Comparison of ENCODE assay signal across 8 cellular contexts in the genomic region with DNA sequence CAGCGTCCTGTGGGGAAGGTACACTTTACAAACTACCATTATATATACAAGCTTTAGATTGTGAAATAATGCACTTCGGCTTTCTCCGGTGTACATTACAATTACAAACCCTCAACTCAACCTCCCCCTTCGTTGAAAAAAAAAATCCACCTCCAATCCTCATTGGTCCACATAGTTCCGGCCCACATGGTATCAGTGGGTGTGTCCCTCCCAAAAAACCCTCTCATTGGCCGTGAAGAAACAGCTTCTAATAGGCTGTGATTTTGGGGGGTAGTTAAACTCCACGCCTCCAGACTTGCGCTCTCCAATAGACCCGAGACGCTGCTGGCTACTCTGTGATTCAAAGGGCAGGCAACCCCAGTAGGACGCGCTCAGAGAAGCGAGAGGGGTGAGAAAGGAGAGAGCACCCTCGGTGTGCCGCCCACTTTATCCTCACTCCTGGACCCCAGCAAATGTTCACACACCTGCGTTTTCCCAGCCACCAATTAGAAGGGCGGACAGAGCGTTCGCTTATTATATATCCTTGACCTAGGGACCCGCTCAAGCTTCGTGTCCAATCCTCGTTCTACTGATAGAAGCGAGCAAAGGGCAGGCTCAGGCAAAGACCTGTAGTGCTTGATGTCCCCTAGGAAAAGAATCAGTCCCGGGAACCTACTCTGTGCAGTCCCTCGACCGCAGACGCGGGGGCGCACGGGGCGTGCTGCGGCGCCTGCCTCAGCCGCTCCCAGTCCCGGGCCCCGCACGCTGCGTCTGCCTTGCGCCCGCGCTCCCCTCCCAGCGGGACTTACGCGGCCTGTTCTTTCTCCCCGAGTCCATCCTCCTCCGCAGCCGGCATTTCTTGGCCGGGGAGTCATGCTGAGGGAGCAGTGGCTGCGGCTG. TPM values are rescaled to one million over a fixed set of nuclear protein-coding genes. Genes with fewer than 3 reads are reported as not detected.
DNase-seq lines count a peak whose midpoint lies in the region; ATAC-seq and TF ChIP-seq lines count a peak whose summit lies in the region.

No MANE protein-coding gene starts in this region.

- H3K9me3 ChIP-seq in iPS DF 6.9 (ENCODE audit: control insufficient read depth, insufficient read depth, low read length) (no peaks in the 10 kb centered on the region), gastrocnemius medialis (no peaks in the 10 kb centered on the region)

- intact Hi-C loops in gastrocnemius medialis (cut with DNase I; ENCODE audit: low total_unique reads), result loop anchor here (10.0 kb wide), 1 partner anchor 1941 kb away; no protein-coding TSS in a partner anchor

- in situ Hi-C loops in brain microvascular endothelial cell (cut with HindIII; ENCODE audit: low pct_ligation_motif_present, low sequenced_read_pairs) (no loop called here), gastrocnemius medialis (cut with MboI; ENCODE audit: low sequenced_read_pairs in 4 of 4) (loop anchor here in 1 of 4 donors (10.0 kb wide), 1 partner anchor 61 kb away; a partner anchor contains a TSS)

- TF ChIP-seq CTCF in brain microvascular endothelial cell (IDR thresholded peaks at IDR 0.05; ENCODE audit: low read depth, low read length, missing control alignments) (no peak), gastrocnemius medialis (IDR thresholded peaks at IDR 0.05 in 4 of 5, conservative IDR thresholded peaks at IDR 0.05 in 1 of 5) (no peak)

- H3K27ac ChIP-seq in brain microvascular endothelial cell (peak overlapping the region; percentile 81), iPS DF 6.9 (ENCODE audit: low read length) (no peak overlapping the region), gastrocnemius medialis (peak overlapping the region; percentile 93 to 98 (median 96))

- H3K36me3 ChIP-seq in brain microvascular endothelial cell (replicated peaks), result no peaks in the 10 kb centered on the region
- H3K36me3 ChIP-seq in iPS DF 6.9 (ENCODE audit: control insufficient read depth, insufficient read depth, low read length), result no peaks in the 10 kb centered on the region
- H3K36me3 ChIP-seq in gastrocnemius medialis, result no peaks in the 10 kb centered on the region

- ATAC-seq in HG02973 (IDR thresholded peaks at IDR 0.05; ENCODE audit: unreplicated experiment) (peak; percentile 88), gastrocnemius medialis (peak; percentile 77 to 78)

- H3K27me3 ChIP-seq in brain microvascular endothelial cell (replicated peaks) (no peaks in the 10 kb centered on the region), iPS DF 6.9 (ENCODE audit: control insufficient read depth, insufficient read depth, low read length) (no peaks in the 10 kb centered on the region), gastrocnemius medialis (no peaks in the 10 kb centered on the region)

- DNase-seq in NK-92 treated with Interleukin-12 subunit alpha and Interleukin-12 subunit beta, amount 100 ng/mL, for 24 hours (lab: John Stamatoyannopoulos, UW), result peak; percentile 66
- DNase-seq in NK-92 (lab: John Stamatoyannopoulos, UW; ENCODE audit: unreplicated experiment) (no peak), NCI-H1930 (lab: John Stamatoyannopoulos, UW) (peak; percentile 59 to 63), T1000 (lab: John Stamatoyannopoulos, UW) (peak; percentile 79), brain microvascular endothelial cell (peak; percentile 96), iPS DF 6.9 (ENCODE audit: low read depth, low spot score) (peak; percentile 94), gastrocnemius medialis (peak; percentile 89 to 91)

- WGBS in iPS DF 6.9 (ENCODE audit: insufficient coverage, insufficient read length), result no CpG with 5 or more reads among the region's 49 CpGs

- peak; percentile 97 to 99 for TF ChIP-seq POLR2A in gastrocnemius medialis (IDR thresholded peaks at IDR 0.05)

- H3K4me3 ChIP-seq in brain microvascular endothelial cell (ENCODE audit: low read depth, low read length), result peak overlapping the region; percentile 78
- peak overlapping the region; percentile 78 for H3K4me3 ChIP-seq in iPS DF 6.9 (ENCODE audit: low read length)
- peak overlapping the region; percentile 69 to 92 (median 80) for H3K4me3 ChIP-seq in gastrocnemius medialis

- H3K4me1 ChIP-seq in iPS DF 6.9 (ENCODE audit: control insufficient read depth, insufficient read depth, low read length) (no peaks in the 10 kb centered on the region; the same call in 1 of the 2 replicates), gastrocnemius medialis (peaks cover 39 to 60% of the 10 kb centered on the region in 2 donors)

RNA-seq across cellular contexts. Expression of a gene that starts 1.0 kb away (rescaled TPM):
- total RNA-seq in gastrocnemius medialis, result 10 to 100 TPM in 1 of 4 donors, 1 to 10 TPM in 3; 7.3 to 16.3 (median 9.0) TPM

RNA-seq across cellular contexts. Expression of a gene that starts 57.3 kb away (rescaled TPM):
- 1 to 10 TPM in 1 of 4 donors, under 1 TPM in 3; 0.65 to 1.0 (median 0.86) TPM for total RNA-seq in gastrocnemius medialis
